ENCODE assay signal across 23 cellular contexts in the genomic region with DNA sequence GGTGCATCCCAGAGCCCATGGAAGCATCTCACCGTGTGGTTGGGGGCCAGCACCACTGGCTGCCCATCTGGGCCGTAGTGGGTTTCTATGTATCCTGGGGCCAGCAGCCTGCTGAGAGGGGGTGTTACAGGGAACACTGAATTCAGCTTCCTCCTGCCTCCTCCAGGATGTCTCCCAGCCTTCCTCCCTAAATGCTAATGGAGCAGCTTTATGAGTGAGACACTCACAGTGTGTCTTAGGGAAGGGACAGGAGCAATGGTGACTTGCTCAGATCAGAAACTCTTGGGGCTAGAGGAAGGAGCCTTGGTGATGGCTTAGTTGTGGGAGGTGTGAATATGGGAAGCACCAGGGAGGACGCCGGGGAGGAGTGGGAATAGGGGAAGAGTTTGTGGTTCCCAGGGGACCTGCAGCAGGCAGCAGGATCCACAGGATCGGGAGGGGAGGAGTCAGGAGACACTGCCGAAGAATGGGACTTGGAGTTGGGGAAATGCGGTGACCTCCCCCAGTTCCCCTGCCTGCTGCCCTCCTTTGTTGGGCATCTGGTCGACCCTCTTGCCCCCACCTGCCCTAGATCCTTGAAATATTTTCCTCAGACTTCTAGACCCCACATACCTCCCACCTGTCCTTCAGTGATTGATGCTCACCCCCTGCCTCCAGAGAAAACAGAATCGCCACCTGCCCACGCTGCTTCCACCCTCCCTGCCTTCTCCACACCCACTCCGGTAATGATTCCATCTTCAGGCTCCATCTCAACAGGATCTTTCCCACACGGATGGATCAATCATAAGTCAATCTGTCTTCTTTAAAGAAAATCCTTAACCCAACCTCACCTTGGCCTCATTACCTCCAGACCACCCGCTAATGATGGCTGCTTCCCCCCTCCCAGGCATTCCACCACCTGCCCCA. TPM values are rescaled to one million over a fixed set of nuclear protein-coding genes. Genes with fewer than 3 reads are reported as not detected.
"Had no signal": no experiment of that assay in that cellular context is flagged by ENCODE, and none has a peak within 500 bp of the region (broad histone marks: within the 10 kb centered on the region; RNA-seq: fewer than 3 reads in every experiment).

No MANE protein-coding gene starts in this region.

- ATAC-seq: activated CD4-positive, alpha-beta T cell treated with anti-CD3 and anti-CD28 coated beads for 36 hours; activated naive CD4-positive, alpha-beta T cell treated with anti-CD3 and anti-CD28 coated beads, Interleukin-2, amount 50 U/mL, for 72 hours; lower lobe of right lung; naive thymus-derived CD8-positive, alpha-beta T cell; stimulated activated memory B cell treated with anti-CD40 and anti-IgM and Interleukin-4, amounts not matched to agents 10 μg/mL and 1 μg/mL and 100 μg/mL, for 72 hours; WTC11 had no signal

- H3K4me3 Mint-ChIP-seq: activated CD4-positive, alpha-beta T cell treated with anti-CD3 and anti-CD28 coated beads for 36 hours; activated T-helper 1 cell treated with anti-CD3 and anti-CD28 coated beads, Interleukin-12 subunit alpha, Interleukin-12 subunit beta, Interleukin-2, Interleukin-4 antibody, amounts not matched to agents 30 ng/mL and 10 ng/mL and 1 ng/mL, durations not matched to agents 14 hours and 24 hours and 36 hours; stimulated activated memory B cell treated with anti-CD40 and anti-IgM and Interleukin-4, amounts not matched to agents 10 μg/mL and 1 μg/mL and 100 μg/mL, for 72 hours; type B pancreatic cell; WTC11 had no signal

- H3K9me3 Mint-ChIP-seq: activated naive CD4-positive, alpha-beta T cell treated with anti-CD3 and anti-CD28 coated beads, Interleukin-2, amount 50 U/mL, for 72 hours; activated T-helper 1 cell treated with anti-CD3 and anti-CD28 coated beads, Interleukin-12 subunit alpha, Interleukin-12 subunit beta, Interleukin-2, Interleukin-4 antibody, amounts not matched to agents 30 ng/mL and 10 ng/mL and 1 ng/mL, durations not matched to agents 14 hours and 24 hours and 36 hours; naive thymus-derived CD8-positive, alpha-beta T cell; stimulated activated memory B cell treated with anti-CD40 and anti-IgM and Interleukin-4, amounts not matched to agents 10 μg/mL and 1 μg/mL and 100 μg/mL, for 72 hours; type B pancreatic cell; WTC11 had no signal

- H3K4me3 ChIP-seq: lower lobe of right lung, spleen, testis had no signal

- DNase-seq: activated CD4-positive, alpha-beta T cell treated with anti-CD3 and anti-CD28 coated beads for 36 hours; activated CD4-positive, alpha-beta T cell treated with anti-CD3 and anti-CD28 coated beads, Interleukin-2, amount 50 U/mL, for 48 hours; activated gamma-delta T cell treated with Interleukin-2 at 50 U/mL for 16 hours; effector CD4-positive, alpha-beta T cell; head of caudate nucleus; lower lobe of right lung; naive thymus-derived CD8-positive, alpha-beta T cell; posterior cingulate gyrus; spleen; stimulated activated CD4-positive, alpha-beta T cell treated with anti-CD3 and anti-CD28 coated beads, Interleukin-4, amount 100 ng/mL, for 4 hours; testis had no signal

- H3K27ac ChIP-seq: lower lobe of right lung, spleen, testis had no signal

- H3K9me3 ChIP-seq: lower lobe of right lung, spleen, testis had no signal

- H3K27me3 ChIP-seq: testis had no signal

- H3K36me3 Mint-ChIP-seq: activated naive CD4-positive, alpha-beta T cell treated with anti-CD3 and anti-CD28 coated beads, Interleukin-2, amount 50 U/mL, for 72 hours; naive thymus-derived CD8-positive, alpha-beta T cell; stimulated activated memory B cell treated with anti-CD40 and anti-IgM and Interleukin-4, amounts not matched to agents 10 μg/mL and 1 μg/mL and 100 μg/mL, for 72 hours; type B pancreatic cell; WTC11 had no signal

- H3K36me3 ChIP-seq: lower lobe of right lung, spleen had no signal

- FAIRE-seq: bronchial epithelial cell, frontal cortex, keratinocyte had no signal

- H3K27ac Mint-ChIP-seq: activated CD4-positive, alpha-beta T cell treated with anti-CD3 and anti-CD28 coated beads for 36 hours; activated naive CD4-positive, alpha-beta T cell treated with anti-CD3 and anti-CD28 coated beads, Interleukin-2, amount 50 U/mL, for 72 hours; activated T-helper 1 cell treated with anti-CD3 and anti-CD28 coated beads, Interleukin-12 subunit alpha, Interleukin-12 subunit beta, Interleukin-2, Interleukin-4 antibody, amounts not matched to agents 30 ng/mL and 10 ng/mL and 1 ng/mL, durations not matched to agents 14 hours and 24 hours and 36 hours; stimulated activated memory B cell treated with anti-CD40 and anti-IgM and Interleukin-4, amounts not matched to agents 10 μg/mL and 1 μg/mL and 100 μg/mL, for 72 hours; type B pancreatic cell; WTC11 had no signal

RNA-seq across cellular contexts. Expression of gene ADAM33, which starts 6.6 kb away (rescaled TPM):
- total RNA-seq: activated CD4-positive, alpha-beta T cell treated with anti-CD3 and anti-CD28 coated beads for 36 hours; activated naive CD4-positive, alpha-beta T cell treated with anti-CD3 and anti-CD28 coated beads, Interleukin-2, amount 50 U/mL, for 72 hours; activated T-helper 1 cell treated with anti-CD3 and anti-CD28 coated beads, Interleukin-12 subunit alpha, Interleukin-12 subunit beta, Interleukin-2, Interleukin-4 antibody, amounts not matched to agents 30 ng/mL and 10 ng/mL and 1 ng/mL, durations not matched to agents 14 hours and 24 hours and 36 hours; naive thymus-derived CD8-positive, alpha-beta T cell had no signal
- polyA plus RNA-seq: keratinocyte; naive thymus-derived CD8-positive, alpha-beta T cell had no signal

RNA-seq across cellular contexts. Expression of gene GFRA4, which starts 12.0 kb away (rescaled TPM):
- total RNA-seq: activated CD4-positive, alpha-beta T cell treated with anti-CD3 and anti-CD28 coated beads for 36 hours; activated naive CD4-positive, alpha-beta T cell treated with anti-CD3 and anti-CD28 coated beads, Interleukin-2, amount 50 U/mL, for 72 hours; activated T-helper 1 cell treated with anti-CD3 and anti-CD28 coated beads, Interleukin-12 subunit alpha, Interleukin-12 subunit beta, Interleukin-2, Interleukin-4 antibody, amounts not matched to agents 30 ng/mL and 10 ng/mL and 1 ng/mL, durations not matched to agents 14 hours and 24 hours and 36 hours; bronchial epithelial cell; cerebellum; frontal cortex; lower lobe of right lung; mesenteric fat pad; naive thymus-derived CD8-positive, alpha-beta T cell; renal cortical epithelial cell; spleen; WTC11 had no signal
- polyA plus RNA-seq: esophagus; keratinocyte; naive thymus-derived CD8-positive, alpha-beta T cell; spleen had no signal

RNA-seq across cellular contexts. Expression of gene SIGLEC1, which starts 37.2 kb away (rescaled TPM):
- total RNA-seq: activated CD4-positive, alpha-beta T cell treated with anti-CD3 and anti-CD28 coated beads for 36 hours; activated T-helper 1 cell treated with anti-CD3 and anti-CD28 coated beads, Interleukin-12 subunit alpha, Interleukin-12 subunit beta, Interleukin-2, Interleukin-4 antibody, amounts not matched to agents 30 ng/mL and 10 ng/mL and 1 ng/mL, durations not matched to agents 14 hours and 24 hours and 36 hours; bronchial epithelial cell; renal cortical epithelial cell had no signal
- polyA plus RNA-seq: keratinocyte; naive thymus-derived CD8-positive, alpha-beta T cell had no signal

RNA-seq across cellular contexts. Expression of gene HSPA12B, which starts 57.2 kb away (rescaled TPM):
- total RNA-seq: activated CD4-positive, alpha-beta T cell treated with anti-CD3 and anti-CD28 coated beads for 36 hours; activated naive CD4-positive, alpha-beta T cell treated with anti-CD3 and anti-CD28 coated beads, Interleukin-2, amount 50 U/mL, for 72 hours; activated T-helper 1 cell treated with anti-CD3 and anti-CD28 coated beads, Interleukin-12 subunit alpha, Interleukin-12 subunit beta, Interleukin-2, Interleukin-4 antibody, amounts not matched to agents 30 ng/mL and 10 ng/mL and 1 ng/mL, durations not matched to agents 14 hours and 24 hours and 36 hours; bronchial epithelial cell; naive thymus-derived CD8-positive, alpha-beta T cell; renal cortical epithelial cell had no signal
- polyA plus RNA-seq: keratinocyte had no signal
